ENCODE assay signal across 7 cellular contexts in the genomic region with DNA sequence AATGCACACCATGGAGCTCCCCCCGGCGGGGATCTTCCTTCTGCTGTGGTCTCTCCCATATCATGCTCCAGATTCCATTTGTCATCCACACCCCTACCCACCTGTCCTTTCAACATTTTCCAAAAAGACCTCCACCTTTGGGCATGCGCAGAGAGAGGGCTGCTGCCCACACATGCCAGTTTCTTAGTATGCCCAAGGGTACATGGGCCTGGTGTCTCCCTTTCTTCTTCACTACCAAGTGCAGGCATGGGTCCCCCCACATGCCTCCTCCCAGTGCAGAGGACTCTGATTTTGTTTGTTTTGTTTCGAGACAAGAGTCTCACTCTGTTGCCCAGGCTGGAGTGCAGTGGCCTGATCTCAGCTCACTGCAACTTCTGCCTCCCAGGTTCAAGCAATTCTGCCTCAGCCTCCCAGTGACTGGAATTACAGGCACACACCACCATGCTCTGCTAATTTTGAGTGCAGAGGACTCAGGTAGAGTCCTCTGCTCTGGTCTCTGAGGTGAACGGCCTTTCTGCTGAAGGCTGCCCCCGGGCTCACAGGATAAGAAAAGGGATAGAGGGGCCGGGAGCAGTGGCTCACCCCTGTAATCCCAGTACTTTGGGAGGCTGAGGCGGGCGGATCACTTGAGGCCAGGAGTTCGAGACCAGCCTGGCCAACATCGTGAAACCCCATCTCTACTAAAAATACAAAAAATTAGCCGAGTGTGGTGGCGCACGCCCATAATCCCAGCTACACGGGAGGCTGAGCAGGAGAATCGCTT. TPM values are rescaled to one million over a fixed set of nuclear protein-coding genes. Genes with fewer than 3 reads are reported as not detected.
DNase-seq lines count a peak whose midpoint lies in the region; ATAC-seq and TF ChIP-seq lines count a peak whose summit lies in the region.
"Not testable (repeated sequence)": the region's sequence is repeated elsewhere in the genome, so short reads cannot be mapped to it uniquely, and the experiment has no call there.

No MANE protein-coding gene starts in this region.

- intact Hi-C loops in activated CD4-positive, alpha-beta T cell treated with anti-CD3 and anti-CD28 coated beads for 36 hours (cut with DNase I, micrococcal nuclease): loop anchor here in 1 of 2 experiments (2.0 kb wide), 1 partner anchor 21 kb away; no protein-coding TSS in a partner anchor

- peaks cover 43% of the 10 kb centered on the region for H3K36me3 ChIP-seq in CD4-positive, CD25-positive, alpha-beta regulatory T cell (ENCODE audit: control insufficient read depth, insufficient read depth, low read length)

- not testable (repeated sequence) for H3K4me3 Mint-ChIP-seq in CD4-positive, CD25-positive, alpha-beta regulatory T cell; activated CD4-positive, alpha-beta T cell treated with anti-CD3 and anti-CD28 coated beads for 36 hours; activated T-cell treated with anti-CD3 and anti-CD28 coated beads, Interleukin-2, amount 50 U/mL, for 24 hours; activated naive CD4-positive, alpha-beta T cell treated with anti-CD3 and anti-CD28 coated beads, Interleukin-2, amount 50 U/mL, for 24 hours; osteocyte (ENCODE audit: unreplicated experiment)
- peak overlapping the region; percentile 21 for H3K4me3 Mint-ChIP-seq in glutamatergic neuron (ENCODE audit: unreplicated experiment)

- ATAC-seq in CD4-positive, CD25-positive, alpha-beta regulatory T cell (ENCODE audit: low read depth in 2 of 2); activated CD4-positive, alpha-beta T cell treated with anti-CD3 and anti-CD28 coated beads for 36 hours: not testable (repeated sequence)

- H3K27ac ChIP-seq in CD4-positive, CD25-positive, alpha-beta regulatory T cell (ENCODE audit: insufficient read depth, low read length, poor library complexity, severe bottlenecking): not testable (repeated sequence)

- H3K36me3 Mint-ChIP-seq in CD4-positive, CD25-positive, alpha-beta regulatory T cell: peaks cover 15% of the 10 kb centered on the region
- H3K36me3 Mint-ChIP-seq in activated CD4-positive, alpha-beta T cell treated with anti-CD3 and anti-CD28 coated beads for 36 hours (ENCODE audit: low read depth): peaks cover 38% of the 10 kb centered on the region
- peaks cover 67% of the 10 kb centered on the region for H3K36me3 Mint-ChIP-seq in activated T-cell treated with anti-CD3 and anti-CD28 coated beads, Interleukin-2, amount 50 U/mL, for 24 hours (ENCODE audit: low read depth)
- H3K36me3 Mint-ChIP-seq in activated naive CD4-positive, alpha-beta T cell treated with anti-CD3 and anti-CD28 coated beads, Interleukin-2, amount 50 U/mL, for 24 hours: peaks cover 14% of the 10 kb centered on the region
- peaks cover 14% of the 10 kb centered on the region for H3K36me3 Mint-ChIP-seq in glutamatergic neuron (ENCODE audit: unreplicated experiment)
- H3K36me3 Mint-ChIP-seq in osteocyte (ENCODE audit: unreplicated experiment): peaks cover 27% of the 10 kb centered on the region

- H3K27me3 Mint-ChIP-seq in CD4-positive, CD25-positive, alpha-beta regulatory T cell; activated CD4-positive, alpha-beta T cell treated with anti-CD3 and anti-CD28 coated beads for 36 hours; activated T-cell treated with anti-CD3 and anti-CD28 coated beads, Interleukin-2, amount 50 U/mL, for 24 hours; activated naive CD4-positive, alpha-beta T cell treated with anti-CD3 and anti-CD28 coated beads, Interleukin-2, amount 50 U/mL, for 24 hours; glutamatergic neuron (ENCODE audit: unreplicated experiment); osteocyte (ENCODE audit: unreplicated experiment): not testable (repeated sequence)

- H3K4me1 ChIP-seq in CD4-positive, CD25-positive, alpha-beta regulatory T cell (ENCODE audit: control insufficient read depth, insufficient read depth, low read length, poor library complexity, severe bottlenecking): not testable (repeated sequence)

- H3K4me1 Mint-ChIP-seq in CD4-positive, CD25-positive, alpha-beta regulatory T cell: peaks cover 0 to 22% (median 6%) of the 10 kb centered on the region in 4 donors
- H3K4me1 Mint-ChIP-seq in activated CD4-positive, alpha-beta T cell treated with anti-CD3 and anti-CD28 coated beads for 36 hours; activated T-cell treated with anti-CD3 and anti-CD28 coated beads, Interleukin-2, amount 50 U/mL, for 24 hours (ENCODE audit: low read depth); glutamatergic neuron (ENCODE audit: low read depth, unreplicated experiment): not testable (repeated sequence)
- H3K4me1 Mint-ChIP-seq in activated naive CD4-positive, alpha-beta T cell treated with anti-CD3 and anti-CD28 coated beads, Interleukin-2, amount 50 U/mL, for 24 hours: peaks cover 22% of the 10 kb centered on the region
- H3K4me1 Mint-ChIP-seq in osteocyte (ENCODE audit: unreplicated experiment): peaks cover 22% of the 10 kb centered on the region

- DNase-seq in CD4-positive, CD25-positive, alpha-beta regulatory T cell; activated CD4-positive, alpha-beta T cell treated with anti-CD3 and anti-CD28 coated beads for 36 hours; activated T-cell treated with anti-CD3 and anti-CD28 coated beads, Interleukin-2, amount 50 U/mL, for 24 hours; glutamatergic neuron: not testable (repeated sequence)
- DNase-seq in GM13976 (ENCODE audit: low spot score) (peak; percentile 20), osteocyte (ENCODE audit: extremely low spot score, unreplicated experiment) (peak; percentile 68)

- peak overlapping the region; percentile 65 to 67 (median 67) for H3K27ac Mint-ChIP-seq in CD4-positive, CD25-positive, alpha-beta regulatory T cell
- H3K27ac Mint-ChIP-seq in activated CD4-positive, alpha-beta T cell treated with anti-CD3 and anti-CD28 coated beads for 36 hours: peak overlapping the region; percentile 72
- H3K27ac Mint-ChIP-seq in activated T-cell treated with anti-CD3 and anti-CD28 coated beads, Interleukin-2, amount 50 U/mL, for 24 hours: peak overlapping the region; percentile 55
- peak overlapping the region; percentile 88 for H3K27ac Mint-ChIP-seq in activated naive CD4-positive, alpha-beta T cell treated with anti-CD3 and anti-CD28 coated beads, Interleukin-2, amount 50 U/mL, for 24 hours
- peak overlapping the region; percentile 4 for H3K27ac Mint-ChIP-seq in glutamatergic neuron (ENCODE audit: unreplicated experiment)
- H3K27ac Mint-ChIP-seq in osteocyte (ENCODE audit: unreplicated experiment): not testable (repeated sequence)

- CTCF ChIA-PET in activated CD4-positive, alpha-beta T cell treated with anti-CD3 and anti-CD28 coated beads for 36 hours (lab: Charles Lee): not testable (repeated sequence)

- not testable (repeated sequence) for H3K9me3 Mint-ChIP-seq in CD4-positive, CD25-positive, alpha-beta regulatory T cell; activated CD4-positive, alpha-beta T cell treated with anti-CD3 and anti-CD28 coated beads for 36 hours (ENCODE audit: low read depth); activated T-cell treated with anti-CD3 and anti-CD28 coated beads, Interleukin-2, amount 50 U/mL, for 24 hours; activated naive CD4-positive, alpha-beta T cell treated with anti-CD3 and anti-CD28 coated beads, Interleukin-2, amount 50 U/mL, for 24 hours; osteocyte (ENCODE audit: unreplicated experiment)
- H3K9me3 Mint-ChIP-seq in glutamatergic neuron (ENCODE audit: unreplicated experiment): peaks cover 12% of the 10 kb centered on the region

- TF ChIP-seq CTCF in GM13976 (IDR thresholded peaks at IDR 0.05; ENCODE audit: borderline replicate concordance, control extremely low read depth, extremely low read depth, insufficient read depth, missing control alignments); glutamatergic neuron (IDR thresholded peaks at IDR 0.05; ENCODE audit: partially characterized antibody, unreplicated experiment); osteocyte (IDR thresholded peaks at IDR 0.05): not testable (repeated sequence)

- not testable (repeated sequence) for H3K27me3 ChIP-seq in CD4-positive, CD25-positive, alpha-beta regulatory T cell (ENCODE audit: control insufficient read depth, insufficient read depth, low read length)

- H3K9me3 ChIP-seq in CD4-positive, CD25-positive, alpha-beta regulatory T cell (ENCODE audit: control insufficient read depth in 2 of 2, low read length in 2 of 2): not testable (repeated sequence)

- in situ Hi-C loops in GM13976 (cut with MboI; ENCODE audit: low sequenced_read_pairs, unreplicated experiment): not testable (repeated sequence)

- not testable (repeated sequence) for H3K4me3 ChIP-seq in CD4-positive, CD25-positive, alpha-beta regulatory T cell (ENCODE audit: low read depth, low read length)

- POLR2A ChIA-PET in activated CD4-positive, alpha-beta T cell treated with anti-CD3 and anti-CD28 coated beads for 36 hours (lab: Charles Lee): not testable (repeated sequence)

RNA-seq across cellular contexts. Expression of a gene that starts 16.5 kb away (rescaled TPM):
- total RNA-seq in CD4-positive, CD25-positive, alpha-beta regulatory T cell: 60.3 TPM
- polyA plus RNA-seq in CD4-positive, CD25-positive, alpha-beta regulatory T cell: 1 to 10 TPM; 4.4 to 7.7 (median 5.6) TPM
- total RNA-seq in activated CD4-positive, alpha-beta T cell treated with anti-CD3 and anti-CD28 coated beads for 36 hours: 10 to 100 TPM; 28.0 to 46.9 TPM
- 45.5 TPM for total RNA-seq in glutamatergic neuron (ENCODE audit: unreplicated experiment)
- total RNA-seq in osteocyte: 2.4 and 2.6 TPM in 2 replicates

RNA-seq across cellular contexts. Expression of a gene that starts 22.8 kb away (rescaled TPM):
- 8.7 TPM for total RNA-seq in CD4-positive, CD25-positive, alpha-beta regulatory T cell
- polyA plus RNA-seq in CD4-positive, CD25-positive, alpha-beta regulatory T cell: 10 to 100 TPM; 38.4 to 48.9 (median 39.6) TPM
- total RNA-seq in activated CD4-positive, alpha-beta T cell treated with anti-CD3 and anti-CD28 coated beads for 36 hours: 10 to 100 TPM; 13.6 to 15.9 TPM
- total RNA-seq in glutamatergic neuron (ENCODE audit: unreplicated experiment): 27.2 TPM
- 36.2 and 37.4 TPM in 2 replicates for total RNA-seq in osteocyte

RNA-seq across cellular contexts. Expression of a gene that starts 28.1 kb away (rescaled TPM):
- 151 TPM for total RNA-seq in CD4-positive, CD25-positive, alpha-beta regulatory T cell
- polyA plus RNA-seq in CD4-positive, CD25-positive, alpha-beta regulatory T cell: 10 to 100 TPM; 59.2 to 72.4 (median 63.1) TPM
- 10 to 100 TPM; 61.7 to 63.2 TPM for total RNA-seq in activated CD4-positive, alpha-beta T cell treated with anti-CD3 and anti-CD28 coated beads for 36 hours
- total RNA-seq in glutamatergic neuron (ENCODE audit: unreplicated experiment) (225 TPM), osteocyte (338 and 363 TPM in 2 replicates)

RNA-seq across cellular contexts. Expression of a gene that starts 30.1 kb away (rescaled TPM):
- total RNA-seq in CD4-positive, CD25-positive, alpha-beta regulatory T cell: 17.5 TPM
- polyA plus RNA-seq in CD4-positive, CD25-positive, alpha-beta regulatory T cell: 10 to 100 TPM; 62.2 to 90.3 (median 69.7) TPM
- 100 to 1,000 TPM; 132 to 208 TPM for total RNA-seq in activated CD4-positive, alpha-beta T cell treated with anti-CD3 and anti-CD28 coated beads for 36 hours
- total RNA-seq in glutamatergic neuron (ENCODE audit: unreplicated experiment): 123 TPM
- total RNA-seq in osteocyte: 137 and 142 TPM in 2 replicates

RNA-seq across cellular contexts. Expression of a gene that starts 32.9 kb away (rescaled TPM):
- 35.4 TPM for total RNA-seq in CD4-positive, CD25-positive, alpha-beta regulatory T cell
- 1 to 10 TPM; 2.2 to 4.5 (median 3.8) TPM for polyA plus RNA-seq in CD4-positive, CD25-positive, alpha-beta regulatory T cell
- 10 to 100 TPM; 20.9 to 22.5 TPM for total RNA-seq in activated CD4-positive, alpha-beta T cell treated with anti-CD3 and anti-CD28 coated beads for 36 hours
- total RNA-seq in glutamatergic neuron (ENCODE audit: unreplicated experiment) (26.7 TPM), osteocyte (19.2 and 21.1 TPM in 2 replicates)
